ENCODE assay signal across 14 cellular contexts in genomic region chr1:16724718-16725438, GRCh38. TPM values are rescaled to one million over a fixed set of nuclear protein-coding genes. Genes with fewer than 3 reads are reported as not detected.
DNase-seq lines count a peak whose midpoint lies in the region; ATAC-seq and TF ChIP-seq lines count a peak whose summit lies in the region.
"Had no signal": no experiment of that assay in that cellular context is flagged by ENCODE, and none has a peak within 500 bp of the region (broad histone marks: within the 10 kb centered on the region; RNA-seq: fewer than 3 reads in every experiment).

No MANE protein-coding gene starts in this region.

- peaks cover 0 to 12% (median 0%) of the 10 kb centered on the region in 6 donors for H3K4me1 ChIP-seq in spleen
- H3K4me1 ChIP-seq in A673 (ENCODE audit: insufficient read depth, low read length, poor library complexity, severe bottlenecking): no peaks in the 10 kb centered on the region
- H3K4me1 ChIP-seq: SJSA1 had no signal

- WGBS in spleen, 5 donors: 75 to 83% (median 79%) methylated on average over 45 of the region's 45 CpGs

- peak; percentile 6 for DNase-seq in activated CD4-positive, alpha-beta T cell treated with anti-CD3 and anti-CD28 coated beads for 36 hours
- no peak for DNase-seq in activated CD4-positive, alpha-beta T cell treated with anti-CD3 and anti-CD28 coated beads, Interleukin-2, amount 50 U/mL, for 48 hours
- peak; percentile 11 for DNase-seq in activated T-helper 2 cell treated with anti-CD3 and anti-CD28 coated beads, Interferon-gamma antibody, Interleukin-2, Interleukin-4, amounts not matched to agents 10 μg/mL and 5 μg/mL and 100 μg/mL, durations not matched to agents 14 hours and 24 hours and 36 hours (ENCODE audit: low spot score)
- peak; percentile 26 for DNase-seq in iPS-NIHi11 (ENCODE audit: low spot score)
- DNase-seq in spleen: peak; percentile 82
- no peak for DNase-seq in DMS 273 treated with DMSO at 0.1 percent for 48 hours (lab: John Stamatoyannopoulos, UW)
- no peak for DNase-seq in A673 (ENCODE audit: low spot score)
- DNase-seq: activated CD4-positive, alpha-beta T cell treated with anti-CD3 and anti-CD28 coated beads for 48 hours; amygdala; NCI-H1048; stimulated activated naive CD4-positive, alpha-beta T cell had no signal

- H3K27me3 ChIP-seq in spleen (replicated peaks in 1 of 7) (peaks cover 0 to 62% (median 27%) of the 10 kb centered on the region in 7 donors), A673 (replicated peaks; ENCODE audit: insufficient read depth, low read depth, low read length, poor library complexity) (no peaks in the 10 kb centered on the region)

- POLR2A ChIA-PET in activated CD4-positive, alpha-beta T cell treated with anti-CD3 and anti-CD28 coated beads for 36 hours (lab: Charles Lee): interaction anchor here (0.6 kb wide), 1 partner anchor 180 kb away, joined by 4 read pairs; no protein-coding TSS in a partner anchor
- POLR2A ChIA-PET in A673 (lab: Charles Lee; ENCODE audit: low non-redundant PET): no interaction called here

- CTCF ChIA-PET in activated CD4-positive, alpha-beta T cell treated with anti-CD3 and anti-CD28 coated beads for 36 hours (lab: Charles Lee): interaction anchor here (2.2 kb wide), 1 partner anchor 16 kb away, joined by 6 read pairs; no protein-coding TSS in a partner anchor
- CTCF ChIA-PET in A673 (lab: Charles Lee): no interaction called here

- intact Hi-C loops in activated CD4-positive, alpha-beta T cell treated with anti-CD3 and anti-CD28 coated beads for 36 hours (cut with DNase I, micrococcal nuclease): loop anchor here (10.0 kb wide), 4 partner anchors 50 to 300 kb away; no protein-coding TSS in a partner anchor
- intact Hi-C loops in activated T-helper 2 cell treated with anti-CD3 and anti-CD28 coated beads, Interferon-gamma antibody, Interleukin-2, Interleukin-4, amounts not matched to agents 10 μg/mL and 5 μg/mL and 100 μg/mL, durations not matched to agents 14 hours and 24 hours and 36 hours (cut with micrococcal nuclease): loop anchor here (10.0 kb wide), 1 partner anchor 180 kb away; no protein-coding TSS in a partner anchor
- intact Hi-C loops in spleen (cut with DNase I; ENCODE audit: low total_unique reads) (no loop called here), A673 (cut with micrococcal nuclease; ENCODE audit: unreplicated experiment) (no loop called here)

- H3K4me1 Mint-ChIP-seq in activated CD4-positive, alpha-beta T cell treated with anti-CD3 and anti-CD28 coated beads for 36 hours: no peaks in the 10 kb centered on the region
- peaks cover 2% of the 10 kb centered on the region for H3K4me1 Mint-ChIP-seq in activated T-helper 2 cell treated with anti-CD3 and anti-CD28 coated beads, Interferon-gamma antibody, Interleukin-2, Interleukin-4, amounts not matched to agents 10 μg/mL and 5 μg/mL and 100 μg/mL, durations not matched to agents 14 hours and 24 hours and 36 hours (ENCODE audit: low read depth)
- H3K4me1 Mint-ChIP-seq: naive thymus-derived CD8-positive, alpha-beta T cell had no signal

- no peak for TF ChIP-seq POLR2A in spleen (IDR thresholded peaks at IDR 0.05)

- H3K27ac ChIP-seq in spleen (no peak overlapping the region), A673 (ENCODE audit: low read depth, low read length, poor library complexity, severe bottlenecking) (no peak overlapping the region)
- H3K27ac ChIP-seq: SJSA1 had no signal

- no peak overlapping the region for H3K27ac Mint-ChIP-seq in activated CD4-positive, alpha-beta T cell treated with anti-CD3 and anti-CD28 coated beads for 36 hours
- H3K27ac Mint-ChIP-seq in activated T-helper 2 cell treated with anti-CD3 and anti-CD28 coated beads, Interferon-gamma antibody, Interleukin-2, Interleukin-4, amounts not matched to agents 10 μg/mL and 5 μg/mL and 100 μg/mL, durations not matched to agents 14 hours and 24 hours and 36 hours: no peak overlapping the region
- H3K27ac Mint-ChIP-seq: naive thymus-derived CD8-positive, alpha-beta T cell had no signal

- H3K27me3 Mint-ChIP-seq in activated CD4-positive, alpha-beta T cell treated with anti-CD3 and anti-CD28 coated beads for 36 hours: peaks cover 13% of the 10 kb centered on the region
- H3K27me3 Mint-ChIP-seq in activated T-helper 2 cell treated with anti-CD3 and anti-CD28 coated beads, Interferon-gamma antibody, Interleukin-2, Interleukin-4, amounts not matched to agents 10 μg/mL and 5 μg/mL and 100 μg/mL, durations not matched to agents 14 hours and 24 hours and 36 hours (ENCODE audit: low read depth): peaks cover 26% of the 10 kb centered on the region

- no peaks in the 10 kb centered on the region for H3K9me3 Mint-ChIP-seq in activated CD4-positive, alpha-beta T cell treated with anti-CD3 and anti-CD28 coated beads for 36 hours (ENCODE audit: low read depth)
- H3K9me3 Mint-ChIP-seq in activated T-helper 2 cell treated with anti-CD3 and anti-CD28 coated beads, Interferon-gamma antibody, Interleukin-2, Interleukin-4, amounts not matched to agents 10 μg/mL and 5 μg/mL and 100 μg/mL, durations not matched to agents 14 hours and 24 hours and 36 hours: no peaks in the 10 kb centered on the region
- H3K9me3 Mint-ChIP-seq: naive thymus-derived CD8-positive, alpha-beta T cell had no signal

- no peak for ATAC-seq in activated CD4-positive, alpha-beta T cell treated with anti-CD3 and anti-CD28 coated beads for 36 hours
- ATAC-seq in HG03439 (IDR thresholded peaks at IDR 0.05; ENCODE audit: unreplicated experiment): no peak
- ATAC-seq: naive thymus-derived CD8-positive, alpha-beta T cell had no signal

- no peaks in the 10 kb centered on the region for H3K36me3 Mint-ChIP-seq in activated CD4-positive, alpha-beta T cell treated with anti-CD3 and anti-CD28 coated beads for 36 hours (ENCODE audit: low read depth)
- H3K36me3 Mint-ChIP-seq in activated T-helper 2 cell treated with anti-CD3 and anti-CD28 coated beads, Interferon-gamma antibody, Interleukin-2, Interleukin-4, amounts not matched to agents 10 μg/mL and 5 μg/mL and 100 μg/mL, durations not matched to agents 14 hours and 24 hours and 36 hours (ENCODE audit: low read depth): no peaks in the 10 kb centered on the region
- H3K36me3 Mint-ChIP-seq: naive thymus-derived CD8-positive, alpha-beta T cell had no signal

- H3K9me3 ChIP-seq in spleen (no peaks in the 10 kb centered on the region), A673 (ENCODE audit: low read depth, low read length, poor library complexity, severe bottlenecking) (no peaks in the 10 kb centered on the region)
- H3K9me3 ChIP-seq: SJSA1 had no signal

- no peak overlapping the region for H3K4me3 ChIP-seq in spleen
- H3K4me3 ChIP-seq in A673 (ENCODE audit: low read depth, low read length, poor library complexity, severe bottlenecking): no peak overlapping the region
- H3K4me3 ChIP-seq: SJSA1 had no signal

- BruUV-seq in A673 (replicated peaks; lab: Mats Ljungman, UMichigan): no TSS peak

- TF ChIP-seq CTCF in spleen (IDR thresholded peaks at IDR 0.05 in 8 of 11, conservative IDR thresholded peaks at IDR 0.05 in 3 of 11) (no peak), A673 (conservative IDR thresholded peaks at IDR 0.05; ENCODE audit: low read depth, low read length) (no peak)

- H3K36me3 ChIP-seq in spleen: no peaks in the 10 kb centered on the region
- no peaks in the 10 kb centered on the region for H3K36me3 ChIP-seq in A673 (ENCODE audit: insufficient read depth, low read length, poor library complexity, severe bottlenecking)
- H3K36me3 ChIP-seq: SJSA1 had no signal

- no peak overlapping the region for H3K4me3 Mint-ChIP-seq in activated CD4-positive, alpha-beta T cell treated with anti-CD3 and anti-CD28 coated beads for 36 hours
- no peak overlapping the region for H3K4me3 Mint-ChIP-seq in activated T-helper 2 cell treated with anti-CD3 and anti-CD28 coated beads, Interferon-gamma antibody, Interleukin-2, Interleukin-4, amounts not matched to agents 10 μg/mL and 5 μg/mL and 100 μg/mL, durations not matched to agents 14 hours and 24 hours and 36 hours (ENCODE audit: low read depth)
- H3K4me3 Mint-ChIP-seq: naive thymus-derived CD8-positive, alpha-beta T cell had no signal

RNA-seq across cellular contexts. Expression of gene RNU1-4, which starts 15.4 kb away (rescaled TPM):
- total RNA-seq in activated CD4-positive, alpha-beta T cell treated with anti-CD3 and anti-CD28 coated beads for 36 hours: 1,000 to 10,000 TPM; 1,573 to 2,291 TPM
- 2,033 and 2,369 TPM in 2 replicates for total RNA-seq in activated T-helper 2 cell treated with anti-CD3 and anti-CD28 coated beads, Interferon-gamma antibody, Interleukin-2, Interleukin-4, amounts not matched to agents 10 μg/mL and 5 μg/mL and 100 μg/mL, durations not matched to agents 14 hours and 24 hours and 36 hours
- total RNA-seq in spleen: 1,000 to 10,000 TPM in 4 of 7 donors, under 1 TPM in 3; under 0.01 to 8,075 (median 6,234) TPM
- not detected for polyA plus RNA-seq in spleen
- total RNA-seq in A673 (2021): 1,866 and 1,908 TPM in 2 replicates

RNA-seq across cellular contexts. Expression of gene RNU1-3, which starts 58.1 kb away (rescaled TPM):
- 1,000 to 10,000 TPM; 1,573 to 2,291 TPM for total RNA-seq in activated CD4-positive, alpha-beta T cell treated with anti-CD3 and anti-CD28 coated beads for 36 hours
- 2,033 and 2,369 TPM in 2 replicates for total RNA-seq in activated T-helper 2 cell treated with anti-CD3 and anti-CD28 coated beads, Interferon-gamma antibody, Interleukin-2, Interleukin-4, amounts not matched to agents 10 μg/mL and 5 μg/mL and 100 μg/mL, durations not matched to agents 14 hours and 24 hours and 36 hours
- total RNA-seq in spleen (1,000 to 10,000 TPM in 4 of 7 donors, under 1 TPM in 3; under 0.01 to 8,075 (median 6,234) TPM), A673 (2021) (1,866 and 1,908 TPM in 2 replicates)
- polyA plus RNA-seq in spleen: not detected

Comparison
In these comparisons a context has a peak if more than half of its experiments do, and no peak if none do; other contexts are left out.
1. DNase-seq: peak in activated CD4-positive, alpha-beta T cell treated with anti-CD3 and anti-CD28 coated beads for 36 hours (single experiment), activated T-helper 2 cell treated with anti-CD3 and anti-CD28 coated beads, Interferon-gamma antibody, Interleukin-2, Interleukin-4, amounts not matched to agents 10 μg/mL and 5 μg/mL and 100 μg/mL, durations not matched to agents 14 hours and 24 hours and 36 hours (single experiment), iPS-NIHi11 (single experiment) and spleen (single experiment); none in activated CD4-positive, alpha-beta T cell treated with anti-CD3 and anti-CD28 coated beads, Interleukin-2, amount 50 U/mL, for 48 hours (0 of 2), DMS 273 treated with DMSO at 0.1 percent for 48 hours (single experiment) and A673 (single experiment).
2. intact Hi-C loops: an anchor here in activated CD4-positive, alpha-beta T cell treated with anti-CD3 and anti-CD28 coated beads for 36 hours (10.0 kb wide) and activated T-helper 2 cell treated with anti-CD3 and anti-CD28 coated beads, Interferon-gamma antibody, Interleukin-2, Interleukin-4, amounts not matched to agents 10 μg/mL and 5 μg/mL and 100 μg/mL, durations not matched to agents 14 hours and 24 hours and 36 hours (10.0 kb wide); none called in spleen and A673.